ENCODE assay signal across 12 cellular contexts in genomic region chr20:35886537-35886936, GRCh38.
A peak's percentile ranks its signal among the peaks of the same experiment; 100 is the strongest.
DNase-seq lines count a peak whose midpoint lies in the region; ATAC-seq, FAIRE-seq and TF ChIP-seq lines count a peak whose summit lies in the region.
"Had no signal": no experiment of that assay in that cellular context is flagged by ENCODE, and none has a peak within 500 bp of the region (broad histone marks: within the 10 kb centered on the region; RNA-seq: fewer than 3 reads in every experiment).

No MANE protein-coding gene starts in this region.

- H3K4me2 ChIP-seq in A549 = no peak overlapping the region
- H3K4me2 ChIP-seq in mesenchymal stem cell (ENCODE audit: low read length, poor library complexity, severe bottlenecking) = no peak overlapping the region

- H3K4ac ChIP-seq in mesenchymal stem cell (ENCODE audit: low read depth in 1 of 2, low read length in 2 of 2) = no peak overlapping the region

- H3K36me3 Mint-ChIP-seq in HFFc6 (ENCODE audit: low read depth) = peaks cover 5% of the 10 kb centered on the region; the same call in 1 of the 2 replicates
- H3K36me3 Mint-ChIP-seq: naive B cell had no signal

- TF ChIP-seq POLR2A in A549 (IDR thresholded peaks at IDR 0.05; ENCODE audit: low read length) (no peak), uterus (IDR thresholded peaks at IDR 0.05) (no peak)

- WGBS in A549 (ENCODE audit: missing lambda C conversion rate) = 92% methylated on average over 3 of the region's 3 CpGs
- WGBS in mesenchymal stem cell = 76% methylated on average over 2 of the region's 3 CpGs

- H3K27me3 Mint-ChIP-seq in HFFc6 (ENCODE audit: insufficient read depth) = no peaks in the 10 kb centered on the region; the same call in 1 of the 2 replicates
- H3K27me3 Mint-ChIP-seq: naive B cell had no signal

- POLR2A ChIA-PET in A549 (lab: Yijun Ruan, JAX) = interaction anchor here (1.0 to 4.7 kb wide), 2 partner anchors 144 kb away, joined by 3 to 83 read pairs; partner anchors contain the start of gene RBM39

- H3K9ac ChIP-seq in mesenchymal stem cell (ENCODE audit: low read length) = peak overlapping the region; percentile 34

- H3K14ac ChIP-seq in mesenchymal stem cell (ENCODE audit: low read length in 2 of 2) = peak overlapping the region in 1 of 2 experiments; percentile 23

- no peak overlapping the region for H2BK15ac ChIP-seq in mesenchymal stem cell (ENCODE audit: low read depth, poor library complexity, severe bottlenecking)

- ATAC-seq in A549 (no peak), GM18517 (IDR thresholded peaks at IDR 0.05; ENCODE audit: unreplicated experiment) (no peak)

- H2BK120ac ChIP-seq in mesenchymal stem cell (ENCODE audit: low read depth, low read length) = no peak overlapping the region

- H3K27me3 ChIP-seq in WERI-Rb-1 (ENCODE audit: insufficient read depth, low read depth, severe bottlenecking) = no peaks in the 10 kb centered on the region
- no peaks in the 10 kb centered on the region for H3K27me3 ChIP-seq in mesenchymal stem cell (ENCODE audit: control insufficient read depth in 1 of 2, insufficient read depth in 1 of 2, low read length in 2 of 2)
- no peaks in the 10 kb centered on the region for H3K27me3 ChIP-seq in uterus

- no peak for FAIRE-seq in A549 (lab: Jason Lieb, UNC)
- FAIRE-seq: colon had no signal

- H3K4me1 ChIP-seq in A549 = peaks cover 62% of the 10 kb centered on the region
- H3K4me1 ChIP-seq in mesenchymal stem cell (ENCODE audit: control insufficient read depth, insufficient read depth, low read depth, low read length) = peaks cover 11% of the 10 kb centered on the region
- no peaks in the 10 kb centered on the region for H3K4me1 ChIP-seq in uterus

- H3K23ac ChIP-seq in mesenchymal stem cell (ENCODE audit: low read length in 2 of 2) = no peak overlapping the region

- peaks cover 19% of the 10 kb centered on the region for H3K79me1 ChIP-seq in mesenchymal stem cell (replicated peaks; ENCODE audit: low read length, poor library complexity, severe bottlenecking)

- CTCF ChIA-PET in A549 (lab: Yijun Ruan, JAX) = interaction anchor here (0.6 to 3.7 kb wide), 7 partner anchors 12 to 143 kb away, joined by 3 to 27 read pairs (median 3); partner anchors contain the start of genes PHF20, RBM39 and SCAND1

- TF ChIP-seq RAD21 in A549 (conservative IDR thresholded peaks at IDR 0.05 in 1 of 2, IDR thresholded peaks at IDR 0.05 in 1 of 2) = no peak

- intact Hi-C loops in uterus (cut with DNase I; ENCODE audit: low total_unique reads) = no loop called here

- no peak overlapping the region for H4K8ac ChIP-seq in mesenchymal stem cell (ENCODE audit: low read length)

- peaks cover 13% of the 10 kb centered on the region for H3K36me3 ChIP-seq in WERI-Rb-1
- peaks cover 3 to 4% of the 10 kb centered on the region in 2 experiments for H3K36me3 ChIP-seq in mesenchymal stem cell (ENCODE audit: control insufficient read depth in 1 of 2, insufficient read depth in 2 of 2, low read depth in 1 of 2, low read length in 2 of 2)
- no peaks in the 10 kb centered on the region for H3K36me3 ChIP-seq in uterus

- H3K4me3 ChIP-seq in A549 (no peak overlapping the region), WERI-Rb-1 (ENCODE audit: low read depth, low read length) (no peak overlapping the region), mesenchymal stem cell (ENCODE audit: insufficient read depth in 1 of 2, low read depth in 1 of 2, low read length in 2 of 2) (no peak overlapping the region), uterus (no peak overlapping the region)

- H3K9me3 ChIP-seq in A549 (no peaks in the 10 kb centered on the region), WERI-Rb-1 (ENCODE audit: severe bottlenecking) (no peaks in the 10 kb centered on the region), mesenchymal stem cell (ENCODE audit: control insufficient read depth, low read length) (no peaks in the 10 kb centered on the region), uterus (no peaks in the 10 kb centered on the region)

- TF ChIP-seq EP300 in A549 (IDR thresholded peaks at IDR 0.05) = no peak

- peaks cover 70% of the 10 kb centered on the region for H3K4me1 Mint-ChIP-seq in HFFc6 (ENCODE audit: low read depth)

- DNase-seq in A549 (ENCODE audit: low read depth in 1 of 2, low spot score in 1 of 2) (no peak), HFFc6 (no peak), WERI-Rb-1 (peak; percentile 21), mesenchymal stem cell (peak; percentile 73), uterus (no peak), ureter (ENCODE audit: low spot score) (no peak), NCI-H1930 (lab: John Stamatoyannopoulos, UW) (no peak)
- DNase-seq: GDM1, naive B cell, NCI-H748 treated with DMSO at 0.1 percent for 48 hours had no signal

- no peak overlapping the region for H2AFZ ChIP-seq in mesenchymal stem cell (ENCODE audit: low read depth, low read length)

- H4K91ac ChIP-seq in mesenchymal stem cell (ENCODE audit: low read length) = no peak overlapping the region

- TF ChIP-seq CTCF in A549 (IDR thresholded peaks at IDR 0.05) (no peak), HFFc6 (IDR thresholded peaks at IDR 0.05) (no peak), WERI-Rb-1 (IDR thresholded peaks at IDR 0.05; ENCODE audit: low read depth, low read length) (no peak), uterus (IDR thresholded peaks at IDR 0.05) (no peak)

- no peak overlapping the region for H2AK5ac ChIP-seq in mesenchymal stem cell (ENCODE audit: low read length, severe bottlenecking)

- H3K27ac Mint-ChIP-seq in HFFc6 = peak overlapping the region; percentile 72; the same call in 1 of the 2 replicates

- H3K4me3 Mint-ChIP-seq in HFFc6 = no peak overlapping the region
- H3K4me3 Mint-ChIP-seq: naive B cell had no signal

- no peak overlapping the region for H2BK12ac ChIP-seq in mesenchymal stem cell (ENCODE audit: low read length in 2 of 2)

- H3K18ac ChIP-seq in mesenchymal stem cell (ENCODE audit: low read depth in 1 of 2, low read length in 2 of 2) = no peak overlapping the region

- H3K9me3 Mint-ChIP-seq in HFFc6 = no peaks in the 10 kb centered on the region
- H3K9me3 Mint-ChIP-seq: naive B cell had no signal

- H3K27ac ChIP-seq in A549 (peak overlapping the region; percentile 49 to 90; a peak in 4 of 6 replicates), WERI-Rb-1 (no peak overlapping the region), mesenchymal stem cell (ENCODE audit: low read length, poor library complexity, severe bottlenecking) (no peak overlapping the region), uterus (no peak overlapping the region)

- H2BK5ac ChIP-seq in mesenchymal stem cell (ENCODE audit: low read depth, low read length, poor library complexity, severe bottlenecking) = no peak overlapping the region

TF ChIP-seq in A549, 52 proteins besides CTCF, POLR2A, EP300 and RAD21:
- TF ChIP-seq SMC3 (IDR thresholded peaks at IDR 0.05) (no peak), SREBF2 (IDR thresholded peaks at IDR 0.05) (no peak), NR3C1 (IDR thresholded peaks at IDR 0.05) (no peak), RCOR1 (IDR thresholded peaks at IDR 0.05; ENCODE audit: low read depth, low read length) (no peak), CHD2 (IDR thresholded peaks at IDR 0.05; ENCODE audit: low read length, partially characterized antibody) (no peak), RARB (CRISPR knock-in tag; IDR thresholded peaks at IDR 0.05) (no peak), CHD4 (IDR thresholded peaks at IDR 0.05; ENCODE audit: borderline replicate concordance) (no peak), ZNF302 (CRISPR knock-in tag; IDR thresholded peaks at IDR 0.05) (no peak), JUNB (IDR thresholded peaks at IDR 0.05) (no peak), FOSB (CRISPR knock-in tag; IDR thresholded peaks at IDR 0.05) (no peak), NPAS2 (CRISPR knock-in tag; IDR thresholded peaks at IDR 0.05; ENCODE audit: borderline replicate concordance) (no peak), MAZ (IDR thresholded peaks at IDR 0.05; ENCODE audit: borderline replicate concordance, low read depth, low read length) (no peak), GATA3 (IDR thresholded peaks at IDR 0.05; ENCODE audit: borderline replicate concordance) (no peak), RNF2 (IDR thresholded peaks at IDR 0.05; ENCODE audit: borderline replicate concordance, low read depth) (no peak), HEYL (CRISPR knock-in tag; IDR thresholded peaks at IDR 0.05) (no peak)
- TF ChIP-seq, protein P1, sequence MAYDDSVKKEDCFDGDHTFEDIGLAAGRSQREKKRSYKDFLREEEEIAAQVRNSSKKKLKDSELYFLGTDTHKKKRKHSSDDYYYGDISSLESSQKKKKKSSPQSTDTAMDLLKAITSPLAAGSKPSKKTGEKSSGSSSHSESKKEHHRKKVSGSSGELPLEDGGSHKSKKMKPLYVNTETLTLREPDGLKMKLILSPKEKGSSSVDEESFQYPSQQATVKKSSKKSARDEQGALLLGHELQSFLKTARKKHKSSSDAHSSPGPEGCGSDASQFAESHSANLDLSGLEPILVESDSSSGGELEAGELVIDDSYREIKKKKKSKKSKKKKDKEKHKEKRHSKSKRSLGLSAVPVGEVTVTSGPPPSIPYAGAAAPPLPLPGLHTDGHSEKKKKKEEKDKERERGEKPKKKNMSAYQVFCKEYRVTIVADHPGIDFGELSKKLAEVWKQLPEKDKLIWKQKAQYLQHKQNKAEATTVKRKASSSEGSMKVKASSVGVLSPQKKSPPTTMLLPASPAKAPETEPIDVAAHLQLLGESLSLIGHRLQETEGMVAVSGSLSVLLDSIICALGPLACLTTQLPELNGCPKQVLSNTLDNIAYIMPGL (CRISPR knock-in tag; IDR thresholded peaks at IDR 0.05; ENCODE audit: borderline replicate concordance) = no peak

Comparison
In these comparisons a context has a peak if more than half of its experiments do, and no peak if none do; other contexts are left out.
1. DNase-seq: peak in WERI-Rb-1 (single experiment) and mesenchymal stem cell (single experiment); none in A549 (0 of 2), HFFc6 (single experiment), uterus (0 of 2), ureter (single experiment) and NCI-H1930 (0 of 2).
2. H3K27ac ChIP-seq: peak in A549 (2 of 2); none in WERI-Rb-1 (single experiment), mesenchymal stem cell (single experiment) and uterus (0 of 2).